In genomic region chr2:24104906-24105305, GRCh38 we compare ENCODE assay signal across 14 cellular contexts. TPM values are rescaled to one million over a fixed set of nuclear protein-coding genes. Genes with fewer than 3 reads are reported as not detected.
"Had no signal": no experiment of that assay in that cellular context is flagged by ENCODE, and none has a peak within 500 bp of the region (broad histone marks: within the 10 kb centered on the region; RNA-seq: fewer than 3 reads in every experiment).

No MANE protein-coding gene starts in this region.

- H3K27ac ChIP-seq: right atrium auricular region had no signal

- H3K4me1 Mint-ChIP-seq: brain; central memory CD8-positive, alpha-beta T cell; natural killer cell had no signal

- H3K4me3 Mint-ChIP-seq: brain; central memory CD8-positive, alpha-beta T cell; natural killer cell had no signal

- H3K4me1 ChIP-seq: right atrium auricular region had no signal

- H3K27me3 Mint-ChIP-seq: brain; central memory CD8-positive, alpha-beta T cell had no signal

- DNase-seq: amygdala; cortex of kidney; effector CD8-positive, alpha-beta T cell; left colon; mucosa of descending colon; natural killer cell; posterior cingulate gyrus; stimulated activated naive CD4-positive, alpha-beta T cell treated with Interleukin-2 at 50 U/mL for 16 hours; trophoblast cell had no signal

- H3K27ac Mint-ChIP-seq: activated naive CD4-positive, alpha-beta T cell treated with anti-CD3 and anti-CD28 coated beads, Interleukin-2, amount 50 U/mL, for 72 hours; brain; natural killer cell had no signal

- ATAC-seq: activated naive CD4-positive, alpha-beta T cell treated with anti-CD3 and anti-CD28 coated beads, Interleukin-2, amount 50 U/mL, for 72 hours; left colon; mucosa of descending colon; natural killer cell had no signal

- H3K27me3 ChIP-seq: right atrium auricular region had no signal

RNA-seq across cellular contexts. Expression of gene PFN4, which starts 18.2 kb away (rescaled TPM):
- total RNA-seq: activated naive CD4-positive, alpha-beta T cell treated with anti-CD3 and anti-CD28 coated beads, Interleukin-2, amount 50 U/mL, for 72 hours; left colon; mucosa of descending colon; natural killer cell; T-helper 2 cell treated with Interferon-gamma antibody and Interleukin-4, amounts not matched to agents 100 ng/mL and 5 ng/mL, for 36 hours had no signal
